32 cellular contexts compared by ENCODE assay signal in genomic region chr18:50738103-50738757, GRCh38.
"Had no signal": no experiment of that assay in that cellular context is flagged by ENCODE, and none has a peak within 500 bp of the region (broad histone marks: within the 10 kb centered on the region; RNA-seq: fewer than 3 reads in every experiment).

No MANE protein-coding gene starts in this region.

- H3K27me3 Mint-ChIP-seq: dendritic cell treated with granulocyte-macrophage colony-stimulating factor and Interleukin-4, amounts not matched to agents 40 ng/mL and 50 ng/mL, for 4 days; stimulated activated naive CD8-positive, alpha-beta T cell treated with anti-CD3 and anti-CD28 coated beads, Interleukin-15, amount 100 ng/mL, for 72 hours had no signal

- H3K4me3 ChIP-seq: colonic mucosa, esophagus squamous epithelium, heart right ventricle, left lung, mucosa of descending colon, smooth muscle cell, suprapubic skin, transverse colon, upper lobe of right lung, uterus had no signal

- H3K27me3 ChIP-seq: colonic mucosa, esophagus squamous epithelium, suprapubic skin, transverse colon, upper lobe of right lung, uterus had no signal

- H3K27ac ChIP-seq: colonic mucosa, esophagus squamous epithelium, heart right ventricle, left lung, suprapubic skin, transverse colon, upper lobe of right lung, uterus had no signal

- H3K4me1 ChIP-seq: colonic mucosa, esophagus squamous epithelium, heart right ventricle, left lung, suprapubic skin, transverse colon, upper lobe of right lung, uterus had no signal

- DNase-seq: colonic mucosa; effector CD8-positive, alpha-beta T cell; esophagus squamous epithelium; foreskin melanocyte; glutamatergic neuron; heart right ventricle; hippocampal formation; left cardiac atrium; left lung; mesenchymal stem cell; mucosa of descending colon; naive B cell; nucleus accumbens; posterior cingulate gyrus; retina; stimulated activated CD4-positive, alpha-beta T cell treated with anti-CD3 and anti-CD28 coated beads, Interleukin-12 subunit alpha, Interleukin-12 subunit beta, amount 100 ng/mL, for 4 hours; stimulated activated CD4-positive, alpha-beta T cell treated with anti-CD3 and anti-CD28 coated beads, Interleukin-1b, Interleukin-23, amount 100 ng/mL, for 48 hours; stimulated activated CD4-positive, alpha-beta T cell treated with anti-CD3 and anti-CD28 coated beads, Interleukin-4, amount 100 ng/mL, for 1 hour; stimulated activated CD8-positive, alpha-beta memory T cell treated with anti-CD3 and anti-CD28 coated beads, Interleukin-4, amount 100 ng/mL, for 48 hours; stimulated activated naive CD4-positive, alpha-beta T cell; stimulated activated naive CD8-positive, alpha-beta T cell treated with anti-CD3 and anti-CD28 coated beads, Interleukin-15, amount 100 ng/mL, for 72 hours; transverse colon; upper lobe of right lung; uterus had no signal

- H3K9me3 ChIP-seq: colonic mucosa, esophagus squamous epithelium, left lung, mucosa of descending colon, suprapubic skin, transverse colon, upper lobe of right lung, uterus had no signal

- H3K4me3 Mint-ChIP-seq: dendritic cell treated with granulocyte-macrophage colony-stimulating factor and Interleukin-4, amounts not matched to agents 40 ng/mL and 50 ng/mL, for 4 days; mesothelial cell of epicardium; naive B cell; natural killer cell treated with Interleukin-12 subunit alpha and Interleukin-12 subunit beta and Interleukin-15 and Interleukin-18, amount 100 ng/mL, for 72 hours; stimulated activated naive CD8-positive, alpha-beta T cell treated with anti-CD3 and anti-CD28 coated beads, Interleukin-15, amount 100 ng/mL, for 72 hours had no signal

- H3K36me3 Mint-ChIP-seq: mesothelial cell of epicardium; natural killer cell treated with Interleukin-12 subunit alpha and Interleukin-12 subunit beta and Interleukin-15 and Interleukin-18, amount 100 ng/mL, for 72 hours had no signal

- H3K27ac Mint-ChIP-seq: dendritic cell treated with granulocyte-macrophage colony-stimulating factor and Interleukin-4, amounts not matched to agents 40 ng/mL and 50 ng/mL, for 4 days; mesothelial cell of epicardium; naive B cell; natural killer cell treated with Interleukin-12 subunit alpha and Interleukin-12 subunit beta and Interleukin-15 and Interleukin-18, amount 100 ng/mL, for 72 hours; stimulated activated naive CD8-positive, alpha-beta T cell treated with anti-CD3 and anti-CD28 coated beads, Interleukin-15, amount 100 ng/mL, for 72 hours had no signal

- ATAC-seq: heart right ventricle; left lung; mucosa of descending colon; natural killer cell treated with Interleukin-12 subunit alpha and Interleukin-12 subunit beta and Interleukin-15 and Interleukin-18, amount 100 ng/mL, for 72 hours; sciatic nerve; stimulated activated naive CD8-positive, alpha-beta T cell treated with anti-CD3 and anti-CD28 coated beads, Interleukin-15, amount 100 ng/mL, for 72 hours; upper lobe of right lung had no signal

- H3K36me3 ChIP-seq: colonic mucosa, esophagus squamous epithelium, heart right ventricle, left lung, suprapubic skin, transverse colon, upper lobe of right lung, uterus had no signal

- FAIRE-seq: endothelial cell of umbilical vein, islet of Langerhans had no signal

- H3K9me3 Mint-ChIP-seq: dendritic cell treated with granulocyte-macrophage colony-stimulating factor and Interleukin-4, amounts not matched to agents 40 ng/mL and 50 ng/mL, for 4 days; natural killer cell treated with Interleukin-12 subunit alpha and Interleukin-12 subunit beta and Interleukin-15 and Interleukin-18, amount 100 ng/mL, for 72 hours; stimulated activated naive CD8-positive, alpha-beta T cell treated with anti-CD3 and anti-CD28 coated beads, Interleukin-15, amount 100 ng/mL, for 72 hours had no signal

- H3K4me1 Mint-ChIP-seq: mesothelial cell of epicardium; stimulated activated naive CD8-positive, alpha-beta T cell treated with anti-CD3 and anti-CD28 coated beads, Interleukin-15, amount 100 ng/mL, for 72 hours had no signal

- H3K4me2 ChIP-seq: smooth muscle cell had no signal
